In genomic region chr6:27251672-27252251, GRCh38 we compare ENCODE assay signal across 1 cellular context.
A peak's percentile ranks its signal among the peaks of the same experiment; 100 is the strongest.
TF ChIP-seq lines count a peak whose summit lies in the region.

No MANE protein-coding gene starts in this region.

TF ChIP-seq in K562, 482 proteins besides CTCF, POLR2A, EP300 and RAD21 (continued from another document and continues in another):
- no peak for TF ChIP-seq ZKSCAN3 (CRISPR knock-in tag; IDR thresholded peaks at IDR 0.05)
- no peak for TF ChIP-seq CREBBP (IDR thresholded peaks at IDR 0.05; ENCODE audit: low read depth, low read length)
- 0 out of 2 replicates have a peak, but pooled peaks have one; percentile 55 for TF ChIP-seq PHB (CRISPR knock-in tag; IDR thresholded peaks at IDR 0.05)
- TF ChIP-seq KAT7 (CRISPR knock-in tag; IDR thresholded peaks at IDR 0.05; ENCODE audit: borderline replicate concordance) = 0 out of 2 replicates have a peak, but pooled peaks have one; percentile 58
- peak; percentile 85 for TF ChIP-seq ZBTB7A (IDR thresholded peaks at IDR 0.05; ENCODE audit: borderline replicate concordance, control insufficient read depth, low read depth, low read length)
- no peak for TF ChIP-seq TSC22D4 (tag; IDR thresholded peaks at IDR 0.05)
- peak; percentile 92 for TF ChIP-seq ZNF263 (CRISPR knock-in tag; IDR thresholded peaks at IDR 0.05; ENCODE audit: borderline replicate concordance)
- peak; percentile 97 for TF ChIP-seq HDAC2 (IDR thresholded peaks at IDR 0.05)
- no peak for TF ChIP-seq MTF1 (CRISPR knock-in tag; IDR thresholded peaks at IDR 0.05; ENCODE audit: borderline replicate concordance)
- no peak; a peak in 1 of 4 replicates for TF ChIP-seq KDM4B (IDR thresholded peaks at IDR 0.05; ENCODE audit: borderline replicate concordance in 2 of 2, low read depth in 1 of 2)
- no peak for TF ChIP-seq NFRKB (IDR thresholded peaks at IDR 0.05; ENCODE audit: low read depth)
- TF ChIP-seq U2AF2 (optimal IDR thresholded peaks at IDR 0.05; ENCODE audit: low read depth, low read length) = no peak
- TF ChIP-seq FIP1L1 (IDR thresholded peaks at IDR 0.05; ENCODE audit: low read depth, low read length, poor library complexity, severe bottlenecking) = peak; percentile 59
- no peak for TF ChIP-seq DMBX1 (CRISPR knock-in tag; IDR thresholded peaks at IDR 0.05; ENCODE audit: borderline replicate concordance)
- no peak for TF ChIP-seq NUFIP1 (IDR thresholded peaks at IDR 0.05; ENCODE audit: partially characterized antibody)
- 0 out of 2 replicates have a peak, but pooled peaks have one; percentile 35 for TF ChIP-seq KLF16 (IDR thresholded peaks at IDR 0.05)
- TF ChIP-seq VEZF1 (CRISPR knock-in tag; IDR thresholded peaks at IDR 0.05) = peak; percentile 80
- peak; percentile 43 for TF ChIP-seq KDM5B (IDR thresholded peaks at IDR 0.05; ENCODE audit: insufficient replicate concordance, low read depth, low read length)
- no peak for TF ChIP-seq ZNF318 (IDR thresholded peaks at IDR 0.05; ENCODE audit: borderline replicate concordance in 1 of 2, low read depth in 1 of 2)
- TF ChIP-seq CHAMP1 (IDR thresholded peaks at IDR 0.05) = peak; percentile 71; the same call in 1 of the 2 replicates
- peak; percentile 60; the same call in 1 of the 2 replicates for TF ChIP-seq AFF4 (CRISPR knock-in tag; IDR thresholded peaks at IDR 0.05)
- TF ChIP-seq ATF4 (CRISPR knock-in tag; IDR thresholded peaks at IDR 0.05) = no peak
- no peak for TF ChIP-seq ZNF668 (CRISPR knock-in tag; IDR thresholded peaks at IDR 0.05)
- TF ChIP-seq BRD4 (IDR thresholded peaks at IDR 0.05) = no peak
- no peak for TF ChIP-seq ZNF224 (CRISPR knock-in tag; IDR thresholded peaks at IDR 0.05)
- TF ChIP-seq TGIF2 (CRISPR knock-in tag; IDR thresholded peaks at IDR 0.05) = no peak
- no peak for TF ChIP-seq SRSF7 (optimal IDR thresholded peaks at IDR 0.05; ENCODE audit: low read depth, low read length)
- TF ChIP-seq GATA2 (CRISPR knock-in tag; IDR thresholded peaks at IDR 0.05) = peak; percentile 44; the same call in 1 of the 2 replicates
- TF ChIP-seq GTF2F1 (IDR thresholded peaks at IDR 0.05; ENCODE audit: low read depth, low read length) = no peak
- TF ChIP-seq ZBTB33 (CRISPR knock-in tag; IDR thresholded peaks at IDR 0.05) = no peak
- TF ChIP-seq CEBPB (tag; IDR thresholded peaks at IDR 0.05) = no peak
- TF ChIP-seq ZNF124 (CRISPR knock-in tag; IDR thresholded peaks at IDR 0.05) = no peak
- TF ChIP-seq SNAPC5 (CRISPR knock-in tag; IDR thresholded peaks at IDR 0.05) = no peak
- no peak for TF ChIP-seq ZNF165 (CRISPR knock-in tag; IDR thresholded peaks at IDR 0.05; ENCODE audit: borderline replicate concordance)
- TF ChIP-seq PHB2 (IDR thresholded peaks at IDR 0.05; ENCODE audit: low read depth) = no peak
- peak; percentile 60 for TF ChIP-seq GABPA (tag; conservative IDR thresholded peaks at IDR 0.05; ENCODE audit: low read depth)
- peak; percentile 38; the same call in 1 of the 2 replicates for TF ChIP-seq LEF1 (IDR thresholded peaks at IDR 0.05)
- no peak for TF ChIP-seq MEF2A (IDR thresholded peaks at IDR 0.05; ENCODE audit: control insufficient read depth, low read depth, low read length)
- TF ChIP-seq HDAC3 (IDR thresholded peaks at IDR 0.05; ENCODE audit: borderline replicate concordance, partially characterized antibody) = no peak
- TF ChIP-seq DLX4 (CRISPR knock-in tag; IDR thresholded peaks at IDR 0.05) = no peak
- TF ChIP-seq ILK (tag; IDR thresholded peaks at IDR 0.05; ENCODE audit: borderline replicate concordance, low read depth) = no peak
- TF ChIP-seq ZNF324 (CRISPR knock-in tag; IDR thresholded peaks at IDR 0.05) = no peak
- no peak for TF ChIP-seq TCF7L2 (IDR thresholded peaks at IDR 0.05; ENCODE audit: low read depth, low read length)
- no peak for TF ChIP-seq GTF2A2 (tag; IDR thresholded peaks at IDR 0.05)
- no peak for TF ChIP-seq NCOA6 (IDR thresholded peaks at IDR 0.05)
